ENCODE assay signal across 22 cellular contexts in the genomic region with DNA sequence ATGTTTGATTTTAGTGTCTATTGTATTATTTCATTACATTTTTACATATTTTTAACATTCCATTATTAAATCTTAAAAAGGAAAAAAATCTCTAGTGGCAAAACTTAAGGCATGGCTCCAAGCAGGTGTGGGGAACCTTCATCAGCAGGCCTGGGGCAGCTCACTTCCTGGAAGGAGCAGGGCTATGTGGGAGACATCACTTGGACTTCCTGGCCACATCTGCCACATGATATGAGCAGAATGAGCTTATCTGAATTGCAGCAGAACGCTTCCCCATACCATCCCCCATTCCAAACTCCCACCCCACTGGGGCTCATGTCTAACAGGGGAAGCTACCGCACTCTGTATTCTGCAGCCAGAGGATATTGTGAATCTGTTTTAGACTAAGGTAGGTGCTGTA. TPM values are rescaled to one million over a fixed set of nuclear protein-coding genes. Genes with fewer than 3 reads are reported as not detected.
DNase-seq lines count a peak whose midpoint lies in the region; ATAC-seq, FAIRE-seq and TF ChIP-seq lines count a peak whose summit lies in the region.
"Had no signal": no experiment of that assay in that cellular context is flagged by ENCODE, and none has a peak within 500 bp of the region (broad histone marks: within the 10 kb centered on the region; RNA-seq: fewer than 3 reads in every experiment).

No MANE protein-coding gene starts in this region.

- TF ChIP-seq CTCF in HEK293 (tag by site-specific recombination; IDR thresholded peaks at IDR 0.05) = no peak
- no peak for TF ChIP-seq CTCF in Loucy (conservative IDR thresholded peaks at IDR 0.05; ENCODE audit: low read length)
- TF ChIP-seq CTCF in esophagus muscularis mucosa (IDR thresholded peaks at IDR 0.05) = no peak
- TF ChIP-seq CTCF in pancreas (IDR thresholded peaks at IDR 0.05) = no peak

- TF ChIP-seq POLR2A in esophagus muscularis mucosa (IDR thresholded peaks at IDR 0.05; ENCODE audit: low read depth) = no peak

- DNase-seq in OCI-M1 (lab: John Stamatoyannopoulos, UW) (peak; percentile 59), esophagus muscularis mucosa (ENCODE audit: extremely low spot score) (peak; percentile 88), pancreas (no peak)
- DNase-seq in activated naive CD4-positive, alpha-beta T cell (lab: John Stamatoyannopoulos, UW) = no peak
- no peak for DNase-seq in stimulated activated naive CD8-positive, alpha-beta T cell treated with anti-CD3 and anti-CD28 coated beads, Interleukin-15, Interleukin-2, amounts not matched to agents 100 U/mL and 50 U/mL, for 24 hours
- DNase-seq: C1 segment of cervical spinal cord; Caco-2; CD4-positive, alpha-beta memory T cell; DMS153; DND-41; GM23248; H7; HCEC 1CT had no signal

- H3K27ac ChIP-seq in HEK293 (ENCODE audit: extremely low read depth, low read depth, low read length) (no peak overlapping the region), esophagus muscularis mucosa (replicated peaks in 1 of 4) (no peak overlapping the region), pancreas (no peak overlapping the region)
- H3K27ac ChIP-seq: GM23248 had no signal

- no peaks in the 10 kb centered on the region for H3F3A ChIP-seq in Loucy (ENCODE audit: low read depth)

- POLR2A ChIA-PET in HEK293 (lab: Yijun Ruan, JAX) = no interaction called here

- no peaks in the 10 kb centered on the region for H3K4me1 ChIP-seq in HEK293 (ENCODE audit: control insufficient read depth, insufficient read depth, low read length)
- no peaks in the 10 kb centered on the region for H3K4me1 ChIP-seq in Loucy (ENCODE audit: insufficient read depth, low read length, poor library complexity, severe bottlenecking)
- H3K4me1 ChIP-seq in esophagus muscularis mucosa = no peaks in the 10 kb centered on the region
- no peaks in the 10 kb centered on the region for H3K4me1 ChIP-seq in pancreas
- H3K4me1 ChIP-seq: Caco-2 had no signal

- 85% methylated on average over 2 of the region's 2 CpGs for WGBS in esophagus muscularis mucosa
- 52 to 55% methylated on average over 2 of the region's 2 CpGs for WGBS in pancreas, 2 donors

- H3K36me3 ChIP-seq in HEK293 (ENCODE audit: control insufficient read depth in 2 of 2, insufficient read depth in 1 of 2, low read length in 2 of 2) = no peaks in the 10 kb centered on the region
- no peaks in the 10 kb centered on the region for H3K36me3 ChIP-seq in Loucy (ENCODE audit: insufficient read depth, low read length)
- no peaks in the 10 kb centered on the region for H3K36me3 ChIP-seq in esophagus muscularis mucosa
- no peaks in the 10 kb centered on the region for H3K36me3 ChIP-seq in pancreas

- H2AFZ ChIP-seq in Loucy (ENCODE audit: low read length) = 0 out of 2 replicates have a peak overlapping the region, but pooled peaks have one; percentile 71
- H2AFZ ChIP-seq: GM23248 had no signal

- H3K4me2 ChIP-seq in Loucy (ENCODE audit: low read depth, low read length, poor library complexity, severe bottlenecking) = no peak overlapping the region

- H4K20me1 ChIP-seq in Loucy (ENCODE audit: insufficient read depth, low read length, poor library complexity, severe bottlenecking) = no peaks in the 10 kb centered on the region

- ATAC-seq in pancreas = no peak
- no peak for ATAC-seq in HG03159 (IDR thresholded peaks at IDR 0.05; ENCODE audit: unreplicated experiment)
- no peak for ATAC-seq in stimulated activated naive CD8-positive, alpha-beta T cell treated with anti-CD3 and anti-CD28 coated beads, Interleukin-15, Interleukin-2, amounts not matched to agents 100 U/mL and 50 U/mL, for 24 hours

- TF ChIP-seq EP300 in esophagus muscularis mucosa (IDR thresholded peaks at IDR 0.05) = no peak

- H3K79me2 ChIP-seq in Loucy (ENCODE audit: insufficient read depth, low read length) = no peaks in the 10 kb centered on the region

- H3K4me3 ChIP-seq in HEK293 (ENCODE audit: low read depth, low read length) (no peak overlapping the region), Loucy (ENCODE audit: low read length, poor library complexity, severe bottlenecking) (no peak overlapping the region), esophagus muscularis mucosa (no peak overlapping the region), pancreas (no peak overlapping the region)
- H3K4me3 ChIP-seq: GM23248 had no signal

- H3K9ac ChIP-seq in Loucy (ENCODE audit: low read depth, low read length, poor library complexity, severe bottlenecking) = no peak overlapping the region
- H3K9ac ChIP-seq: GM23248 had no signal

- CTCF ChIA-PET in HEK293 (lab: Yijun Ruan, JAX) = interaction anchor here (0.6 to 1.1 kb wide), 2 partner anchors 14 to 23 kb away, joined by 3 read pairs; no protein-coding TSS in a partner anchor

- intact Hi-C loops in esophagus muscularis mucosa (cut with DNase I) (no loop called here), pancreas (cut with DNase I) (no loop called here)

- H3K27me3 ChIP-seq in Loucy (ENCODE audit: insufficient read depth, low read length, poor library complexity, severe bottlenecking) (no peaks in the 10 kb centered on the region), esophagus muscularis mucosa (peaks cover 0 to 19% (median 3%) of the 10 kb centered on the region in 4 donors), pancreas (peaks cover 0 to 3% (median 0%) of the 10 kb centered on the region in 4 donors)

- no peaks in the 10 kb centered on the region for H3K9me3 ChIP-seq in HEK293 (ENCODE audit: control insufficient read depth, insufficient read depth, low read depth, low read length)
- no peaks in the 10 kb centered on the region for H3K9me3 ChIP-seq in Loucy (ENCODE audit: insufficient read depth, low read depth, low read length)
- H3K9me3 ChIP-seq in esophagus muscularis mucosa = no peaks in the 10 kb centered on the region
- no peaks in the 10 kb centered on the region for H3K9me3 ChIP-seq in pancreas

- H3K9me2 ChIP-seq in Loucy (replicated peaks; ENCODE audit: low read depth, low read length) = no peaks in the 10 kb centered on the region

- FAIRE-seq in pancreas (lab: Jason Lieb, UNC) = no peak
- FAIRE-seq: G401.6, GM19239, H1 had no signal

TF ChIP-seq in HEK293, 187 proteins besides CTCF, POLR2A, EP300 and RAD21:
- peak; percentile 40; the same call in 1 of the 2 replicates for TF ChIP-seq ZBTB20 (tag by site-specific recombination; IDR thresholded peaks at IDR 0.05)
- TF ChIP-seq ZBTB8A (tag by site-specific recombination; IDR thresholded peaks at IDR 0.05) = no peak
- no peak for TF ChIP-seq ZNF155 (tag by site-specific recombination; IDR thresholded peaks at IDR 0.05)

RNA-seq across cellular contexts. Expression of gene KCNA1, which starts 35.0 kb away (rescaled TPM):
- under 1 TPM in 2 of 4 donors, not detected in 2; 0.17 to 0.71 TPM for total RNA-seq in esophagus muscularis mucosa
- not detected for total RNA-seq in pancreas
- polyA plus RNA-seq in pancreas = under 1 TPM in 1 of 2 donors, not detected in 1; 0.19 TPM
- total RNA-seq: A172; A673; Caco-2; CD4-positive, alpha-beta memory T cell; GM23248; H7 had no signal
- polyA plus RNA-seq: BJ; CD4-positive, alpha-beta memory T cell; GM23248 had no signal

Comparison
In these comparisons a context has a peak if more than half of its experiments do, and no peak if none do; other contexts are left out.
1. DNase-seq: peak in OCI-M1 (single experiment) and esophagus muscularis mucosa (single experiment); none in activated naive CD4-positive, alpha-beta T cell (0 of 4), pancreas (0 of 6) and stimulated activated naive CD8-positive, alpha-beta T cell treated with anti-CD3 and anti-CD28 coated beads, Interleukin-15, Interleukin-2, amounts not matched to agents 100 U/mL and 50 U/mL, for 24 hours (single experiment).